ENCODE assay signal across 9 cellular contexts in genomic region chr2:128754246-128754724, GRCh38.
DNase-seq lines count a peak whose midpoint lies in the region; ATAC-seq and TF ChIP-seq lines count a peak whose summit lies in the region.
"Had no signal": no experiment of that assay in that cellular context is flagged by ENCODE, and none has a peak within 500 bp of the region (broad histone marks: within the 10 kb centered on the region; RNA-seq: fewer than 3 reads in every experiment).

No MANE protein-coding gene starts in this region.

- WGBS in adrenal gland, 4 donors = 36 to 54% (median 46%) methylated on average over 6 of the region's 6 CpGs

- DNase-seq in GF-D8 (lab: John Stamatoyannopoulos, UW) (peak; percentile 70), adrenal gland (peak in 6 of 7 donors; percentile 53 to 78 (median 62)), putamen (ENCODE audit: low spot score) (peak; percentile 34), AG08396 (ENCODE audit: low spot score) (no peak), epidermal melanocyte (ENCODE audit: insufficient read length, low spot score) (no peak), NCI-H526 (lab: John Stamatoyannopoulos, UW) (no peak)

- peak overlapping the region in 1 of 5 donors; percentile 47 for H3K27ac ChIP-seq in adrenal gland

- no peaks in the 10 kb centered on the region for H3K36me3 ChIP-seq in adrenal gland (replicated peaks in 1 of 2)

- ATAC-seq in GM21360 (IDR thresholded peaks at IDR 0.05; ENCODE audit: unreplicated experiment) = peak; percentile 94
- peak; percentile 89 for ATAC-seq in HG03520 (IDR thresholded peaks at IDR 0.05; ENCODE audit: unreplicated experiment)

- no peaks in the 10 kb centered on the region for H3K27me3 ChIP-seq in adrenal gland

- TF ChIP-seq POLR2A in adrenal gland (IDR thresholded peaks at IDR 0.05) = no peak

- peaks cover 19 to 31% of the 10 kb centered on the region in 2 donors for H3K4me1 ChIP-seq in adrenal gland (replicated peaks in 1 of 2)

- H3K9me3 ChIP-seq in adrenal gland (replicated peaks in 1 of 3) = no peaks in the 10 kb centered on the region

- intact Hi-C loops in adrenal gland (cut with DNase I) = loop anchor here in 1 of 2 donors (10.0 kb wide), 1 partner anchor 429 kb away; no protein-coding TSS in a partner anchor

- TF ChIP-seq CTCF in adrenal gland (IDR thresholded peaks at IDR 0.05) = no peak

- no peak overlapping the region for H3K4me3 ChIP-seq in adrenal gland
- H3K4me3 ChIP-seq: lung had no signal

Comparison
In these comparisons a context has a peak if more than half of its experiments do, and no peak if none do; other contexts are left out.
1. DNase-seq: peak in GF-D8 (single experiment), adrenal gland (6 of 7) and putamen (single experiment); none in AG08396 (single experiment), epidermal melanocyte (single experiment) and NCI-H526 (0 of 2).